Comparison of ENCODE assay signal across 15 cellular contexts in the genomic region with DNA sequence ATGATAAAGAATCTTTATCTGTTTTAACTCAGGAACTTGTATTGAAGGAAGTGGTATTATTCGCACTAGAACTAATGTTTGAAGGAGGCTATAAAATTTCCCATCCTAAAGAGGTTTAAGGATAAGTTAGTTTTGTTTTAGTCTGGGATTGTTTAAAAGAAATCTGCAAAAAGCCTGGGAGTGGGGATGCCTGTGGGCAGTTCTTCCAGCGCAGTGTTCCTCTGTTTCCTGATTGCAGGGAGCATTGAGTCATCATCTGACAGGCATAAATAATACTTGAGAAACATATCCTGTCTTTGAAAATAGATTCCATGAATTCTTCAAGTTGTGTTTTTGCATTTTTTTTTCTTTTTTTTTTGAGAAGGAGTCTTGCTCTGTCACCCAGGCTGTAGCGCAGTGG.
DNase-seq lines count a peak whose midpoint lies in the region; ATAC-seq and TF ChIP-seq lines count a peak whose summit lies in the region.
"Had no signal": no experiment of that assay in that cellular context is flagged by ENCODE, and none has a peak within 500 bp of the region (broad histone marks: within the 10 kb centered on the region; RNA-seq: fewer than 3 reads in every experiment).

No MANE protein-coding gene starts in this region.

- no peaks in the 10 kb centered on the region for H3K4me1 Mint-ChIP-seq in activated CD8-positive, alpha-beta memory T cell treated with anti-CD3 and anti-CD28 coated beads, Interleukin-2, amount 10 ng/mL, durations not matched to agents 7 days and 5 days
- H3K4me1 Mint-ChIP-seq: CD4-positive, CD25-positive, alpha-beta regulatory T cell had no signal

- no peaks in the 10 kb centered on the region for H3K27me3 Mint-ChIP-seq in activated CD8-positive, alpha-beta memory T cell treated with anti-CD3 and anti-CD28 coated beads, Interleukin-2, amount 10 ng/mL, durations not matched to agents 7 days and 5 days
- H3K27me3 Mint-ChIP-seq: CD4-positive, CD25-positive, alpha-beta regulatory T cell had no signal

- no peak for TF ChIP-seq CTCF in AG09319 (IDR thresholded peaks at IDR 0.05; ENCODE audit: low read depth, low read length)
- TF ChIP-seq CTCF in cardiac fibroblast (IDR thresholded peaks at IDR 0.05; ENCODE audit: low read depth, low read length) = no peak

- H3K27ac Mint-ChIP-seq in activated CD8-positive, alpha-beta memory T cell treated with anti-CD3 and anti-CD28 coated beads, Interleukin-2, amount 10 ng/mL, durations not matched to agents 7 days and 5 days = no peak overlapping the region
- H3K27ac Mint-ChIP-seq: CD4-positive, CD25-positive, alpha-beta regulatory T cell had no signal

- ATAC-seq in activated CD8-positive, alpha-beta memory T cell treated with anti-CD3 and anti-CD28 coated beads, Interleukin-2, amount 10 ng/mL, durations not matched to agents 7 days and 5 days = no peak
- no peak for ATAC-seq in GM18498 (IDR thresholded peaks at IDR 0.05; ENCODE audit: unreplicated experiment)
- ATAC-seq: heart left ventricle had no signal

- H3K4me3 ChIP-seq in cardiac fibroblast (replicated peaks in 1 of 2; ENCODE audit: low read depth in 2 of 2, low read length in 2 of 2) = no peak overlapping the region
- H3K4me3 ChIP-seq: heart left ventricle, right atrium auricular region, thyroid gland had no signal

- CTCF ChIA-PET in activated CD8-positive, alpha-beta memory T cell treated with anti-CD3 and anti-CD28 coated beads, Interleukin-2, amount 10 ng/mL, durations not matched to agents 7 days and 5 days (lab: Charles Lee) = no interaction called here

- no peaks in the 10 kb centered on the region for H3K9me3 Mint-ChIP-seq in activated CD8-positive, alpha-beta memory T cell treated with anti-CD3 and anti-CD28 coated beads, Interleukin-2, amount 10 ng/mL, durations not matched to agents 7 days and 5 days (ENCODE audit: low read depth)

- H3K4me3 Mint-ChIP-seq in activated CD8-positive, alpha-beta memory T cell treated with anti-CD3 and anti-CD28 coated beads, Interleukin-2, amount 10 ng/mL, durations not matched to agents 7 days and 5 days = no peak overlapping the region
- H3K4me3 Mint-ChIP-seq: CD4-positive, CD25-positive, alpha-beta regulatory T cell had no signal

- H3K36me3 Mint-ChIP-seq in activated CD8-positive, alpha-beta memory T cell treated with anti-CD3 and anti-CD28 coated beads, Interleukin-2, amount 10 ng/mL, durations not matched to agents 7 days and 5 days = no peaks in the 10 kb centered on the region
- H3K36me3 Mint-ChIP-seq: CD4-positive, CD25-positive, alpha-beta regulatory T cell had no signal

- DNase-seq in AG09319 (ENCODE audit: extremely low read depth, low read depth) (peak; percentile 68), LoVo (ENCODE audit: low spot score) (peak; percentile 17), cardiac fibroblast (ENCODE audit: low read depth in 2 of 2) (peak; percentile 88 to 93), lung microvascular endothelial cell (ENCODE audit: low read depth in 2 of 2) (peak; percentile 62 to 96), nucleus accumbens (lab: John Stamatoyannopoulos, UW) (no peak)
- no peak for DNase-seq in stimulated activated naive CD4-positive, alpha-beta T cell (lab: John Stamatoyannopoulos, UW)
- no peak for DNase-seq in activated CD8-positive, alpha-beta memory T cell treated with anti-CD3 and anti-CD28 coated beads, Interleukin-2, amount 10 ng/mL, durations not matched to agents 7 days and 5 days
- DNase-seq: activated CD4-positive, alpha-beta T cell treated with anti-CD3 and anti-CD28 coated beads for 4 hours; CD4-positive, CD25-positive, alpha-beta regulatory T cell; heart left ventricle; NCI-H1092 treated with DMSO at 0.1 percent for 48 hours; NCI-H510A treated with DMSO at 0.1 percent for 48 hours; thyroid gland had no signal

Comparison
In these comparisons a context has a peak if more than half of its experiments do, and no peak if none do; other contexts are left out.
1. DNase-seq: peak in AG09319 (single experiment), LoVo (single experiment), cardiac fibroblast (2 of 2) and lung microvascular endothelial cell (2 of 2); none in stimulated activated naive CD4-positive, alpha-beta T cell (0 of 6), activated CD8-positive, alpha-beta memory T cell treated with anti-CD3 and anti-CD28 coated beads, Interleukin-2, amount 10 ng/mL, durations not matched to agents 7 days and 5 days (single experiment) and nucleus accumbens (0 of 56).